In genomic region chr3:195818301-195818700, GRCh38 we compare ENCODE assay signal across 17 cellular contexts. TPM values are rescaled to one million over a fixed set of nuclear protein-coding genes. Genes with fewer than 3 reads are reported as not detected.
DNase-seq lines count a peak whose midpoint lies in the region; ATAC-seq and TF ChIP-seq lines count a peak whose summit lies in the region.
"Had no signal": no experiment of that assay in that cellular context is flagged by ENCODE, and none has a peak within 500 bp of the region (broad histone marks: within the 10 kb centered on the region; RNA-seq: fewer than 3 reads in every experiment).

No MANE protein-coding gene starts in this region.

- intact Hi-C loops in Calu3 (cut with micrococcal nuclease; ENCODE audit: unreplicated experiment) = no loop called here

- no peaks in the 10 kb centered on the region for H3K79me2 ChIP-seq in osteoblast (ENCODE audit: insufficient read depth, low read length)

- peak overlapping the region; percentile 27 for H3K27ac Mint-ChIP-seq in Calu3 (ENCODE audit: unreplicated experiment)
- no peak overlapping the region for H3K27ac Mint-ChIP-seq in activated CD8-positive, alpha-beta T cell treated with anti-CD3 and anti-CD28 coated beads, Interleukin-2, amount 10 ng/mL, durations not matched to agents 7 days and 5 days
- H3K27ac Mint-ChIP-seq: CD8-positive, alpha-beta memory T cell had no signal

- CTCF ChIA-PET in Calu3 (lab: Charles Lee) = no interaction called here
- CTCF ChIA-PET in activated CD8-positive, alpha-beta T cell treated with anti-CD3 and anti-CD28 coated beads, Interleukin-2, amount 10 ng/mL, durations not matched to agents 7 days and 5 days (lab: Charles Lee) = interaction anchor here (2.2 kb wide), 1 partner anchor 41 kb away, joined by 5 read pairs; no protein-coding TSS in a partner anchor

- H4K20me1 ChIP-seq in osteoblast (ENCODE audit: insufficient read depth, low read length) = no peaks in the 10 kb centered on the region
- H4K20me1 ChIP-seq: BLaER1 had no signal

- H3K36me3 Mint-ChIP-seq in Calu3 (ENCODE audit: insufficient read depth, unreplicated experiment) = peaks cover 19% of the 10 kb centered on the region
- no peaks in the 10 kb centered on the region for H3K36me3 Mint-ChIP-seq in activated CD8-positive, alpha-beta T cell treated with anti-CD3 and anti-CD28 coated beads, Interleukin-2, amount 10 ng/mL, durations not matched to agents 7 days and 5 days (ENCODE audit: low read depth)
- H3K36me3 Mint-ChIP-seq: CD8-positive, alpha-beta memory T cell had no signal

- no peak overlapping the region for H3K4me2 ChIP-seq in osteoblast (ENCODE audit: insufficient read depth, low read length)
- H3K4me2 ChIP-seq: BLaER1 had no signal

- H3K27me3 ChIP-seq in SJCRH30 (no peaks in the 10 kb centered on the region), osteoblast (ENCODE audit: insufficient read depth, low read length) (peaks cover 5% of the 10 kb centered on the region)
- H3K27me3 ChIP-seq: BLaER1 had no signal

- no peak overlapping the region for H2AFZ ChIP-seq in osteoblast (ENCODE audit: low read length)
- H2AFZ ChIP-seq: GM23248 had no signal

- H3K4me1 ChIP-seq in SJCRH30 (peaks cover 19% of the 10 kb centered on the region), osteoblast (ENCODE audit: insufficient read depth, low read length) (no peaks in the 10 kb centered on the region)

- TF ChIP-seq CTCF in Calu3 (IDR thresholded peaks at IDR 0.05; ENCODE audit: unreplicated experiment) = no peak
- TF ChIP-seq CTCF in osteoblast (IDR thresholded peaks at IDR 0.05; ENCODE audit: extremely low read depth, low read depth, low read length) = no peak

- no TSS peak for BruUV-seq in Calu3 (replicated peaks; lab: Mats Ljungman, UMichigan)

- H3K9me3 Mint-ChIP-seq in Calu3 (ENCODE audit: low read depth, unreplicated experiment) = no peaks in the 10 kb centered on the region
- H3K9me3 Mint-ChIP-seq in activated CD8-positive, alpha-beta T cell treated with anti-CD3 and anti-CD28 coated beads, Interleukin-2, amount 10 ng/mL, durations not matched to agents 7 days and 5 days (ENCODE audit: insufficient read depth) = no peaks in the 10 kb centered on the region
- H3K9me3 Mint-ChIP-seq: CD8-positive, alpha-beta memory T cell had no signal

- H3K27me3 Mint-ChIP-seq in Calu3 (ENCODE audit: unreplicated experiment) = no peaks in the 10 kb centered on the region
- H3K27me3 Mint-ChIP-seq in activated CD8-positive, alpha-beta T cell treated with anti-CD3 and anti-CD28 coated beads, Interleukin-2, amount 10 ng/mL, durations not matched to agents 7 days and 5 days (ENCODE audit: low read depth) = peaks cover 5% of the 10 kb centered on the region

- no peaks in the 10 kb centered on the region for H3K9me3 ChIP-seq in SJCRH30 (replicated peaks)
- no peaks in the 10 kb centered on the region for H3K9me3 ChIP-seq in osteoblast (ENCODE audit: low read depth, low read length)
- H3K9me3 ChIP-seq: BLaER1, Caco-2 had no signal

- no peak overlapping the region for H3K4me3 Mint-ChIP-seq in Calu3 (ENCODE audit: low read depth, unreplicated experiment)
- no peak overlapping the region for H3K4me3 Mint-ChIP-seq in activated CD8-positive, alpha-beta T cell treated with anti-CD3 and anti-CD28 coated beads, Interleukin-2, amount 10 ng/mL, durations not matched to agents 7 days and 5 days
- H3K4me3 Mint-ChIP-seq: CD8-positive, alpha-beta memory T cell had no signal

- POLR2A ChIA-PET in activated CD8-positive, alpha-beta T cell treated with anti-CD3 and anti-CD28 coated beads, Interleukin-2, amount 10 ng/mL, durations not matched to agents 7 days and 5 days (lab: Charles Lee) = no interaction called here

- H3K27ac ChIP-seq in SJCRH30 (peak overlapping the region; percentile 59), osteoblast (ENCODE audit: low read depth, low read length) (no peak overlapping the region)
- H3K27ac ChIP-seq: BLaER1, GM23248 had no signal

- H3K4me3 ChIP-seq in SJCRH30 = no peak overlapping the region
- no peak overlapping the region for H3K4me3 ChIP-seq in osteoblast (ENCODE audit: insufficient read depth, low read length)
- H3K4me3 ChIP-seq: BLaER1, GM23248 had no signal

- H3K36me3 ChIP-seq in SJCRH30 (no peaks in the 10 kb centered on the region), osteoblast (ENCODE audit: insufficient read depth, low read length) (no peaks in the 10 kb centered on the region)
- H3K36me3 ChIP-seq: BLaER1 had no signal

- peaks cover 67% of the 10 kb centered on the region for H3K4me1 Mint-ChIP-seq in Calu3 (ENCODE audit: low read depth, unreplicated experiment)
- H3K4me1 Mint-ChIP-seq in activated CD8-positive, alpha-beta T cell treated with anti-CD3 and anti-CD28 coated beads, Interleukin-2, amount 10 ng/mL, durations not matched to agents 7 days and 5 days (ENCODE audit: low read depth) = peaks cover 9% of the 10 kb centered on the region
- H3K4me1 Mint-ChIP-seq: CD8-positive, alpha-beta memory T cell had no signal

- ATAC-seq in activated CD8-positive, alpha-beta T cell treated with anti-CD3 and anti-CD28 coated beads, Interleukin-2, amount 10 ng/mL, durations not matched to agents 7 days and 5 days = no peak
- ATAC-seq in GM19467 (IDR thresholded peaks at IDR 0.05; ENCODE audit: unreplicated experiment) (no peak), HG02852 (IDR thresholded peaks at IDR 0.05; ENCODE audit: unreplicated experiment) (no peak)

- no peak for DNase-seq in Calu3
- peak in 1 of 2 experiments; percentile 29 for DNase-seq in SJCRH30
- DNase-seq in islet precursor cell = peak; percentile 35
- DNase-seq in osteoblast (ENCODE audit: insufficient read length, low spot score, missing footprints) = peak; percentile 32
- no peak for DNase-seq in globus pallidus (ENCODE audit: low spot score)
- no peak for DNase-seq in activated CD8-positive, alpha-beta T cell treated with anti-CD3 and anti-CD28 coated beads, Interleukin-2, amount 10 ng/mL, durations not matched to agents 7 days and 5 days
- DNase-seq: 8988T; AML-193; Caco-2; CD8-positive, alpha-beta memory T cell; DMS 273 treated with DMSO at 0.1 percent for 48 hours; GM23248; H7 had no signal

RNA-seq across cellular contexts. Expression of gene MUC4, which starts 6.6 kb away (rescaled TPM):
- total RNA-seq in Calu3 (2022) (3.6 and 4.6 TPM in 2 replicates), osteoblast (not detected in 2 replicates)
- total RNA-seq in SJCRH30 (2014; rRNA removed; shearing (Covaris generic)) = 1.1 and 1.5 TPM in 2 replicates
- total RNA-seq in activated CD8-positive, alpha-beta T cell treated with anti-CD3 and anti-CD28 coated beads, Interleukin-2, amount 10 ng/mL, durations not matched to agents 7 days and 5 days = under 1 TPM in 1 of 2 experiments, not detected in 1; 0.05 TPM
- total RNA-seq: Daoy, GM23248 had no signal

Comparison
In these comparisons a context has a peak if more than half of its experiments do, and no peak if none do; other contexts are left out.
1. DNase-seq: peak in islet precursor cell (single experiment) and osteoblast (single experiment); none in Calu3 (single experiment), globus pallidus (single experiment) and activated CD8-positive, alpha-beta T cell treated with anti-CD3 and anti-CD28 coated beads, Interleukin-2, amount 10 ng/mL, durations not matched to agents 7 days and 5 days (single experiment).